In genomic region chr2:74441690-74442482, GRCh38 we compare ENCODE assay signal across 8 cellular contexts. TPM values are rescaled to one million over a fixed set of nuclear protein-coding genes. Genes with fewer than 3 reads are reported as not detected.
A peak's percentile ranks its signal among the peaks of the same experiment; 100 is the strongest.
DNase-seq lines count a peak whose midpoint lies in the region; ATAC-seq and TF ChIP-seq lines count a peak whose summit lies in the region.

A gene with protein sequence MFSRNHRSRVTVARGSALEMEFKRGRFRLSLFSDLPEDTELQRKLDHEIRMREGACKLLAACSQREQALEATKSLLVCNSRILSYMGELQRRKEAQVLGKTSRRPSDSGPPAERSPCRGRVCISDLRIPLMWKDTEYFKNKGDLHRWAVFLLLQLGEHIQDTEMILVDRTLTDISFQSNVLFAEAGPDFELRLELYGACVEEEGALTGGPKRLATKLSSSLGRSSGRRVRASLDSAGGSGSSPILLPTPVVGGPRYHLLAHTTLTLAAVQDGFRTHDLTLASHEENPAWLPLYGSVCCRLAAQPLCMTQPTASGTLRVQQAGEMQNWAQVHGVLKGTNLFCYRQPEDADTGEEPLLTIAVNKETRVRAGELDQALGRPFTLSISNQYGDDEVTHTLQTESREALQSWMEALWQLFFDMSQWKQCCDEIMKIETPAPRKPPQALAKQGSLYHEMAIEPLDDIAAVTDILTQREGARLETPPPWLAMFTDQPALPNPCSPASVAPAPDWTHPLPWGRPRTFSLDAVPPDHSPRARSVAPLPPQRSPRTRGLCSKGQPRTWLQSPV (minus strand): TSS chr2:74441937. CDS start chr2:74441816, 121 bp downstream.

- H3K36me3 Mint-ChIP-seq in activated CD4-positive, alpha-beta T cell treated with anti-CD3 and anti-CD28 coated beads, Interleukin-2, amount 10 ng/mL, durations not matched to agents 24 days and 14 days (ENCODE audit: low read depth), result no peaks in the 10 kb centered on the region

- H3K27ac Mint-ChIP-seq in activated CD4-positive, alpha-beta T cell treated with anti-CD3 and anti-CD28 coated beads, Interleukin-2, amount 10 ng/mL, durations not matched to agents 24 days and 14 days, result no peak within 1 kb of the TSS

- no peaks in the 10 kb centered on the region for H3K36me3 ChIP-seq in hepatocyte (replicated peaks; ENCODE audit: insufficient read depth, low read depth)

- peak within 1 kb of the TSS; percentile 79 for H3K4me3 Mint-ChIP-seq in activated CD4-positive, alpha-beta T cell treated with anti-CD3 and anti-CD28 coated beads, Interleukin-2, amount 10 ng/mL, durations not matched to agents 24 days and 14 days

- H3K4me3 ChIP-seq in hepatocyte, result peak within 1 kb of the TSS; percentile 8

- H2AFZ ChIP-seq in hepatocyte, result peak within 1 kb of the TSS; percentile 50

- H3K4me2 ChIP-seq in hepatocyte, result peak within 1 kb of the TSS; percentile 86

- peak; percentile 80 for DNase-seq in activated CD4-positive, alpha-beta T cell treated with anti-CD3 and anti-CD28 coated beads, Interleukin-2, amount 10 ng/mL, durations not matched to agents 24 days and 14 days
- DNase-seq in activated CD4-positive, alpha-beta T cell treated with anti-CD3 and anti-CD28 coated beads for 1 hour, result no peak
- peak; percentile 56 for DNase-seq in NCI-H2029 (lab: John Stamatoyannopoulos, UW)
- DNase-seq in hepatocyte (ENCODE audit: low spot score), result peak; percentile 88
- peak; percentile 71 for DNase-seq in sciatic nerve (ENCODE audit: low spot score)
- no peak for DNase-seq in AG08395 (ENCODE audit: low spot score)
- no peak for DNase-seq in hepatic stellate cell (ENCODE audit: low spot score)

- H3K27me3 ChIP-seq in hepatocyte, result no peaks in the 10 kb centered on the region

- peak; percentile 1 for ATAC-seq in sciatic nerve

- H4K20me1 ChIP-seq in hepatocyte (ENCODE audit: insufficient read depth, poor library complexity, severe bottlenecking), result peaks cover 27% of the 10 kb centered on the region

- WGBS in adipose tissue, 3 donors, result 7 to 14% (median 13%) methylated on average over 70 to 75 of the region's 75 CpGs
- WGBS in hepatocyte (ENCODE audit: low lambda C conversion rate, missing lambda C conversion rate), result 9% methylated on average over 50 of the region's 75 CpGs

- peaks cover 20% of the 10 kb centered on the region for H3K4me1 ChIP-seq in hepatocyte (ENCODE audit: insufficient read depth)

- peaks cover 13% of the 10 kb centered on the region for H3K4me1 Mint-ChIP-seq in activated CD4-positive, alpha-beta T cell treated with anti-CD3 and anti-CD28 coated beads, Interleukin-2, amount 10 ng/mL, durations not matched to agents 24 days and 14 days

- intact Hi-C loops in activated CD4-positive, alpha-beta T cell treated with anti-CD3 and anti-CD28 coated beads, Interleukin-2, amount 10 ng/mL, durations not matched to agents 24 days and 14 days (cut with micrococcal nuclease), result no loop called here
- intact Hi-C loops in sciatic nerve (cut with DNase I), result no loop called here

- H3K27ac ChIP-seq in adipose tissue (ENCODE audit: low read depth, low read length) (no peak within 1 kb of the TSS), hepatocyte (peak within 1 kb of the TSS; percentile 98)

- H3K9me3 Mint-ChIP-seq in activated CD4-positive, alpha-beta T cell treated with anti-CD3 and anti-CD28 coated beads, Interleukin-2, amount 10 ng/mL, durations not matched to agents 24 days and 14 days, result no peaks in the 10 kb centered on the region

- H3K27me3 Mint-ChIP-seq in activated CD4-positive, alpha-beta T cell treated with anti-CD3 and anti-CD28 coated beads, Interleukin-2, amount 10 ng/mL, durations not matched to agents 24 days and 14 days, result peaks cover 52% of the 10 kb centered on the region

- TF ChIP-seq CTCF in hepatocyte (IDR thresholded peaks at IDR 0.05; ENCODE audit: poor library complexity), result no peak

- H3K79me2 ChIP-seq in hepatocyte, result peaks cover 34% of the 10 kb centered on the region

- no peaks in the 10 kb centered on the region for H3K9me2 ChIP-seq in hepatocyte (replicated peaks; ENCODE audit: insufficient read depth)

- no peaks in the 10 kb centered on the region for H3K9me3 ChIP-seq in hepatocyte (ENCODE audit: low read depth)

RNA-seq across cellular contexts. Expression of the gene that starts here (rescaled TPM):
- total RNA-seq in activated CD4-positive, alpha-beta T cell treated with anti-CD3 and anti-CD28 coated beads, Interleukin-2, amount 10 ng/mL, durations not matched to agents 24 days and 14 days, result 1.1 and 2.2 TPM in 2 replicates
- polyA plus RNA-seq in adipose tissue, result 10 to 100 TPM in 2 of 3 donors, 1 to 10 TPM in 1; 8.5 to 28.0 (median 13.2) TPM
- total RNA-seq in hepatocyte, result 66.1 and 74.2 TPM in 2 replicates
- polyA plus RNA-seq in hepatocyte, result 77.5 and 85.0 TPM in 2 replicates
- 76.0 TPM for total RNA-seq in sciatic nerve

Comparison
In these comparisons a context has a peak if more than half of its experiments do, and no peak if none do; other contexts are left out.
1. RNA of the gene that starts here (total RNA-seq): 76.0 TPM in sciatic nerve (single experiment) and 66.1 to 74.2 TPM in hepatocyte; 1.1 to 2.2 TPM in activated CD4-positive, alpha-beta T cell treated with anti-CD3 and anti-CD28 coated beads, Interleukin-2, amount 10 ng/mL, durations not matched to agents 24 days and 14 days; every median in the first group is over 10 times any median in the second.
2. DNase-seq: peak in activated CD4-positive, alpha-beta T cell treated with anti-CD3 and anti-CD28 coated beads, Interleukin-2, amount 10 ng/mL, durations not matched to agents 24 days and 14 days (single experiment), NCI-H2029 (single experiment), hepatocyte (single experiment) and sciatic nerve (single experiment); none in activated CD4-positive, alpha-beta T cell treated with anti-CD3 and anti-CD28 coated beads for 1 hour (single experiment), AG08395 (single experiment) and hepatic stellate cell (single experiment).